8 cellular contexts compared by ENCODE assay signal in the genomic region with DNA sequence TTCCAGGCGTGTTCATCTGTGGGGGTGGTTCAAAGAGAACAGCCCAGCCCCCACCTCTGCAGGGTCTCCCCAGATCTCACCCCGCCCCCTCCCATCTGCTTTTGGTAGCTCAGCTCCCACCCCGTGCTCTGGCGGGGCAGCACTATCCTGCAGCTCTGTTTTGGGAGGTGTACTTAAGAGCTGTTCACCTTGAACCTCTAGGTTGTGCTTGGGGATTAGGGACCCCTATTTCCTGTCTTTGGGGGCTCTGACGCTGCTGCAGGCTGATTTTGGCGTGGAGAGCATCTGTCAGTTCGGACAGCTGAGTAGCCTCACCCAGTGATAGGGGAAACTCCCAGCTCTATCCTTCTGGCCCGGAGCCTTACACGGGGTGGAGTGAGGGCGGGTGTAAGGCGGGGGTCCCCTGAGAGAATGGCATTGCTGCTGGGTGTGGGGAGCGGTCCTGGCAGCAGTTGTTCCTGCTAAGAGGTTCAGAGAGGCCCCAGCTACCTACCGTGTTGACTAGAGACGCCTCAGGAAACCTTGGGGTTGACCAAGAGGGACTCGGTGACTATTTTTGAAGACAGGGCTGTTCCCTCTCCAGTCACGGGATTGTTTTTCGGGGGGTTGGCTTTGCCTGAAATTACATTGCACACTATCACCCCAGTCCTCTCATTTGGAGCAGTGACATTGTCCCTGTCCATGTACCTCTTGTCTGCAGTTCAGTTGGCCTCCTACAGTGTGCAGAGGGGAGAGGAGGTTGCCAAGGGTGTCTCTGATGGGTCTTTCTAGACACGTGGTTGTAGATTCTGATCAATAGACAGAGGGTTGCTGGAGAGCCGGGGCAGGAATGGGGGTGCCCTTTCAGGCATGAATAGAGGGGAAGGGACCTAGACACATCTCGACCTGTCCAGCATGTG. TPM values are rescaled to one million over a fixed set of nuclear protein-coding genes. Genes with fewer than 3 reads are reported as not detected.
DNase-seq lines count a peak whose midpoint lies in the region; ATAC-seq, FAIRE-seq and TF ChIP-seq lines count a peak whose summit lies in the region.

No MANE protein-coding gene starts in this region.

- peak overlapping the region; percentile 82 for H3K4ac ChIP-seq in IMR-90 (ENCODE audit: low read depth, low read length)

- no peak overlapping the region for H3K4me3 ChIP-seq in CD4-positive, CD25-positive, alpha-beta regulatory T cell (ENCODE audit: low read depth, low read length)
- H3K4me3 ChIP-seq in IMR-90 (ENCODE audit: insufficient read depth, low read depth, low read length), result peak overlapping the region; percentile 75
- H3K4me3 ChIP-seq in astrocyte of the cerebellum (ENCODE audit: low read depth, low read length), result peak overlapping the region; percentile 91
- H3K4me3 ChIP-seq in kidney (ENCODE audit: low read length in 2 of 2), result peak overlapping the region; percentile 68 to 98
- peak overlapping the region; percentile 89 for H3K4me3 ChIP-seq in suprapubic skin

- 8% methylated on average over 2 of the region's 20 CpGs; no CpG with 5 or more reads in 1 of the 2 experiments for WGBS in IMR-90 (ENCODE audit: extremely low coverage in 2 of 2, insufficient read length in 1 of 2), 2 experiments
- WGBS in suprapubic skin, result 27% methylated on average over 12 of the region's 20 CpGs

- peaks cover 3% of the 10 kb centered on the region for H3K36me3 Mint-ChIP-seq in CD4-positive, CD25-positive, alpha-beta regulatory T cell

- no peak overlapping the region for H3K27ac ChIP-seq in CD4-positive, CD25-positive, alpha-beta regulatory T cell (ENCODE audit: insufficient read depth, low read length, poor library complexity, severe bottlenecking)
- peak overlapping the region; percentile 48 for H3K27ac ChIP-seq in IMR-90 (ENCODE audit: insufficient read depth, low read length)
- H3K27ac ChIP-seq in kidney (ENCODE audit: low read depth in 2 of 2, low read length in 2 of 2), result peak overlapping the region; percentile 84 to 86
- H3K27ac ChIP-seq in suprapubic skin, result no peak overlapping the region

- no peak overlapping the region for H2BK20ac ChIP-seq in IMR-90 (ENCODE audit: low read depth, low read length)

- dilution Hi-C loops in IMR-90 (cut with HindIII; ENCODE audit: low sequenced_read_pairs, unreplicated experiment), result no loop called here

- H3K9ac ChIP-seq in IMR-90 (ENCODE audit: low read depth, low read length) (peak overlapping the region; percentile 65), kidney (ENCODE audit: low read length in 2 of 2) (peak overlapping the region; percentile 80 to 84)

- in situ Hi-C loops in IMR-90 (cut with MboI; ENCODE audit: low sequenced_read_pairs) (no loop called here), astrocyte of the cerebellum (cut with HindIII; ENCODE audit: low sequenced_read_pairs) (no loop called here)

- DNase-seq in CD4-positive, CD25-positive, alpha-beta regulatory T cell, result no peak
- peak; percentile 36 for DNase-seq in IMR-90
- DNase-seq in astrocyte of the cerebellum (ENCODE audit: low read depth), result no peak
- DNase-seq in kidney, result peak; percentile 71
- peak; percentile 70 to 78 for DNase-seq in suprapubic skin (ENCODE audit: low spot score in 2 of 2)
- no peak for DNase-seq in SW 1271 (lab: John Stamatoyannopoulos, UW)
- no peak for DNase-seq in activated gamma-delta T cell treated with Interleukin-2 at 50 U/mL for 16 hours
- no peak for DNase-seq in NCI-H524 (lab: John Stamatoyannopoulos, UW)

- no peak overlapping the region for H4K5ac ChIP-seq in IMR-90 (ENCODE audit: low read depth, low read length)

- H3K27me3 Mint-ChIP-seq in CD4-positive, CD25-positive, alpha-beta regulatory T cell, result peaks cover 10% of the 10 kb centered on the region

- peak overlapping the region; percentile 6; the same call in 1 of the 3 replicates for H2BK15ac ChIP-seq in IMR-90 (ENCODE audit: low read depth, low read length)

- intact Hi-C loops in IMR-90 (cut with micrococcal nuclease) (loop anchor here (5.0 kb wide), 2 partner anchors 54 to 79 kb away; partner anchors contain the start of gene RHOF), kidney (cut with DNase I) (no loop called here)

- no TSS peak for BruUV-seq in IMR-90 (replicated peaks; lab: Mats Ljungman, UMichigan)

- H2AFZ ChIP-seq in IMR-90 (replicated peaks; ENCODE audit: low read length, poor library complexity), result peak overlapping the region; percentile 95

- peak overlapping the region; percentile 24 to 32; a peak in 2 of 4 replicates for H4K8ac ChIP-seq in IMR-90 (ENCODE audit: low read depth in 2 of 2, low read length in 2 of 2)

- H3K14ac ChIP-seq in IMR-90 (replicated peaks; ENCODE audit: low read depth, low read length), result peak overlapping the region; percentile 73

- peaks cover 6% of the 10 kb centered on the region; the same call in 1 of the 2 replicates for H4K20me1 ChIP-seq in IMR-90 (ENCODE audit: insufficient read depth, low read length)

- no peaks in the 10 kb centered on the region for H3K9me3 ChIP-seq in CD4-positive, CD25-positive, alpha-beta regulatory T cell (ENCODE audit: control insufficient read depth in 2 of 2, low read length in 2 of 2)
- H3K9me3 ChIP-seq in IMR-90 (ENCODE audit: control insufficient read depth, insufficient read depth, low read length) (no peaks in the 10 kb centered on the region), kidney (ENCODE audit: control insufficient read depth in 1 of 2, low read length in 2 of 2) (no peaks in the 10 kb centered on the region), suprapubic skin (no peaks in the 10 kb centered on the region)

- peak overlapping the region; percentile 79 for H2AK5ac ChIP-seq in IMR-90 (ENCODE audit: low read depth, low read length)

- H3K4me3 Mint-ChIP-seq in CD4-positive, CD25-positive, alpha-beta regulatory T cell, result peak overlapping the region; percentile 89 to 95 (median 92)

- peaks cover 26 to 59% of the 10 kb centered on the region in 2 experiments; a peak in 3 of 4 replicates for H3K79me1 ChIP-seq in IMR-90 (ENCODE audit: low read depth in 1 of 2, low read length in 2 of 2)

- H3K4me1 ChIP-seq in CD4-positive, CD25-positive, alpha-beta regulatory T cell (ENCODE audit: control insufficient read depth, insufficient read depth, low read length, poor library complexity, severe bottlenecking), result peaks cover 21% of the 10 kb centered on the region
- H3K4me1 ChIP-seq in IMR-90 (ENCODE audit: control insufficient read depth, insufficient read depth, low read length), result peaks cover 10% of the 10 kb centered on the region
- H3K4me1 ChIP-seq in kidney (ENCODE audit: control insufficient read depth in 1 of 2, insufficient read depth in 1 of 2, low read depth in 1 of 2, low read length in 2 of 2), result peaks cover 6 to 14% of the 10 kb centered on the region in 2 donors
- H3K4me1 ChIP-seq in suprapubic skin, result peaks cover 25% of the 10 kb centered on the region

- TF ChIP-seq CTCF in IMR-90 (conservative IDR thresholded peaks at IDR 0.05; ENCODE audit: low read depth, low read length), result no peak
- TF ChIP-seq CTCF in astrocyte of the cerebellum (IDR thresholded peaks at IDR 0.05; ENCODE audit: low read depth, low read length, missing control alignments), result no peak
- no peak for TF ChIP-seq CTCF in kidney (IDR thresholded peaks at IDR 0.05; ENCODE audit: borderline replicate concordance, extremely low read depth, insufficient read depth)
- no peak for TF ChIP-seq CTCF in suprapubic skin (IDR thresholded peaks at IDR 0.05)

- no peak for ATAC-seq in CD4-positive, CD25-positive, alpha-beta regulatory T cell (ENCODE audit: low read depth in 2 of 2)
- ATAC-seq in IMR-90 (ENCODE audit: low read depth), result peak; percentile 12

- H2BK5ac ChIP-seq in IMR-90 (ENCODE audit: low read depth, low read length, poor library complexity, severe bottlenecking), result no peak overlapping the region

- peaks cover 26% of the 10 kb centered on the region for H3K9me1 ChIP-seq in IMR-90 (ENCODE audit: insufficient read depth, low read length)

- TF ChIP-seq POLR2A in IMR-90 (IDR thresholded peaks at IDR 0.05; ENCODE audit: low read depth, low read length) (no peak), suprapubic skin (IDR thresholded peaks at IDR 0.05) (no peak)

- TF ChIP-seq RAD21 in IMR-90 (IDR thresholded peaks at IDR 0.05; ENCODE audit: low read length), result no peak

- H2BK120ac ChIP-seq in IMR-90 (ENCODE audit: low read depth, low read length), result peak overlapping the region; percentile 26; the same call in 1 of the 2 replicates

- peak overlapping the region; percentile 68; the same call in 1 of the 2 replicates for H4K91ac ChIP-seq in IMR-90 (ENCODE audit: insufficient read depth, low read depth, low read length)

- peak overlapping the region; percentile 97 for H2AK9ac ChIP-seq in IMR-90 (replicated peaks; ENCODE audit: low read depth, low read length, poor library complexity)

- H3K36me3 ChIP-seq in CD4-positive, CD25-positive, alpha-beta regulatory T cell (ENCODE audit: control insufficient read depth, insufficient read depth, low read length), result no peaks in the 10 kb centered on the region
- H3K36me3 ChIP-seq in IMR-90 (ENCODE audit: control insufficient read depth, insufficient read depth, low read length), result 0 out of 2 replicates have a peak, but pooled peaks cover 1% of the 10 kb centered on the region
- no peaks in the 10 kb centered on the region for H3K36me3 ChIP-seq in kidney (ENCODE audit: control insufficient read depth in 1 of 2, insufficient read depth in 2 of 2, low read length in 2 of 2)
- H3K36me3 ChIP-seq in suprapubic skin, result no peaks in the 10 kb centered on the region

- H3K9me3 Mint-ChIP-seq in CD4-positive, CD25-positive, alpha-beta regulatory T cell, result no peaks in the 10 kb centered on the region

- H3K27ac Mint-ChIP-seq in CD4-positive, CD25-positive, alpha-beta regulatory T cell, result peak overlapping the region in 2 of 3 donors; percentile 52 to 67

- peak overlapping the region; percentile 92 for H3K23ac ChIP-seq in IMR-90 (ENCODE audit: low read depth, low read length)

- peak overlapping the region; percentile 94 for H3K4me2 ChIP-seq in IMR-90 (ENCODE audit: low read depth, low read length)

- H3K4me1 Mint-ChIP-seq in CD4-positive, CD25-positive, alpha-beta regulatory T cell, result peaks cover 0 to 31% (median 10%) of the 10 kb centered on the region in 4 donors

- no peaks in the 10 kb centered on the region for H3K27me3 ChIP-seq in CD4-positive, CD25-positive, alpha-beta regulatory T cell (ENCODE audit: control insufficient read depth, insufficient read depth, low read length)
- H3K27me3 ChIP-seq in IMR-90 (ENCODE audit: control insufficient read depth, insufficient read depth, low read length) (no peaks in the 10 kb centered on the region), suprapubic skin (no peaks in the 10 kb centered on the region)

- CTCF ChIA-PET in IMR-90 (lab: Yijun Ruan, JAX), result interaction anchor here (1.5 kb wide), 1 partner anchor 81 kb away, joined by 4 read pairs; no protein-coding TSS in a partner anchor

- FAIRE-seq in kidney (lab: Jason Lieb, UNC), result no peak

- POLR2A ChIA-PET in IMR-90 (lab: Charles Lee; ENCODE audit: unreplicated experiment), result no interaction called here

- no peak for TF ChIP-seq EP300 in suprapubic skin (IDR thresholded peaks at IDR 0.05)

- peak overlapping the region; percentile 38; the same call in 1 of the 2 replicates for H3K56ac ChIP-seq in IMR-90 (ENCODE audit: extremely low read depth, insufficient read depth, low read length)

- 0 out of 2 replicates have a peak overlapping the region, but pooled peaks have one; percentile 10 for H3K18ac ChIP-seq in IMR-90 (ENCODE audit: low read depth, low read length)

RNA-seq across cellular contexts. Expression of gene TMEM120B, which starts 1.0 kb away (rescaled TPM):
- 7.5 TPM for total RNA-seq in CD4-positive, CD25-positive, alpha-beta regulatory T cell
- 1 to 10 TPM; 2.6 to 4.5 (median 2.7) TPM for polyA plus RNA-seq in CD4-positive, CD25-positive, alpha-beta regulatory T cell
- total RNA-seq in IMR-90 (2012; rRNA removed) (9.2 and 10.6 TPM in 2 replicates), kidney (14.2 TPM), suprapubic skin (10 to 100 TPM in 1 of 4 donors, 1 to 10 TPM in 3; 7.1 to 13.8 (median 8.8) TPM)
- polyA plus RNA-seq in IMR-90 (2012; rRNA removed) (18.3 and 18.4 TPM in 2 replicates), kidney (ENCODE audit: insufficient read depth, low read depth, low replicate concordance) (9.0 TPM)
- polyA plus RNA-seq in IMR-90 (2012; cell fraction: cytosol; rRNA removed), result 7.7 and 14.0 TPM in 2 replicates
- polyA plus RNA-seq in IMR-90 (2012; cell fraction: nucleus; rRNA removed; ENCODE audit: low replicate concordance), result 83.2 and 114 TPM in 2 replicates

RNA-seq across cellular contexts. Expression of gene MORN3, which starts 44.1 kb away (rescaled TPM):
- total RNA-seq in CD4-positive, CD25-positive, alpha-beta regulatory T cell, result 5.6 TPM
- 1 to 10 TPM; 2.3 to 7.3 (median 4.9) TPM for polyA plus RNA-seq in CD4-positive, CD25-positive, alpha-beta regulatory T cell
- total RNA-seq in IMR-90 (2012; rRNA removed) (0.18 and 0.28 TPM in 2 replicates), kidney (1.9 TPM), suprapubic skin (1 to 10 TPM; 1.5 to 4.5 (median 2.6) TPM)
- polyA plus RNA-seq in IMR-90 (2012; rRNA removed) (0.22 and 0.37 TPM in 2 replicates), kidney (ENCODE audit: insufficient read depth, low read depth, low replicate concordance) (1.5 TPM)
- 0.23 and 0.25 TPM in 2 replicates for polyA plus RNA-seq in IMR-90 (2012; cell fraction: cytosol; rRNA removed)
- 0.25 and 0.41 TPM in 2 replicates for polyA plus RNA-seq in IMR-90 (2012; cell fraction: nucleus; rRNA removed; ENCODE audit: low replicate concordance)

Comparison
In these comparisons a context has a peak if more than half of its experiments do, and no peak if none do; other contexts are left out.
1. DNase-seq: peak in IMR-90 (single experiment), kidney (single experiment) and suprapubic skin (2 of 2); none in CD4-positive, CD25-positive, alpha-beta regulatory T cell (0 of 3), astrocyte of the cerebellum (single experiment), SW 1271 (0 of 2), activated gamma-delta T cell treated with Interleukin-2 at 50 U/mL for 16 hours (single experiment) and NCI-H524 (0 of 2).
2. H3K27ac ChIP-seq: peak in IMR-90 (single experiment) and kidney (2 of 2); none in CD4-positive, CD25-positive, alpha-beta regulatory T cell (single experiment) and suprapubic skin (single experiment).